In the genomic region with DNA sequence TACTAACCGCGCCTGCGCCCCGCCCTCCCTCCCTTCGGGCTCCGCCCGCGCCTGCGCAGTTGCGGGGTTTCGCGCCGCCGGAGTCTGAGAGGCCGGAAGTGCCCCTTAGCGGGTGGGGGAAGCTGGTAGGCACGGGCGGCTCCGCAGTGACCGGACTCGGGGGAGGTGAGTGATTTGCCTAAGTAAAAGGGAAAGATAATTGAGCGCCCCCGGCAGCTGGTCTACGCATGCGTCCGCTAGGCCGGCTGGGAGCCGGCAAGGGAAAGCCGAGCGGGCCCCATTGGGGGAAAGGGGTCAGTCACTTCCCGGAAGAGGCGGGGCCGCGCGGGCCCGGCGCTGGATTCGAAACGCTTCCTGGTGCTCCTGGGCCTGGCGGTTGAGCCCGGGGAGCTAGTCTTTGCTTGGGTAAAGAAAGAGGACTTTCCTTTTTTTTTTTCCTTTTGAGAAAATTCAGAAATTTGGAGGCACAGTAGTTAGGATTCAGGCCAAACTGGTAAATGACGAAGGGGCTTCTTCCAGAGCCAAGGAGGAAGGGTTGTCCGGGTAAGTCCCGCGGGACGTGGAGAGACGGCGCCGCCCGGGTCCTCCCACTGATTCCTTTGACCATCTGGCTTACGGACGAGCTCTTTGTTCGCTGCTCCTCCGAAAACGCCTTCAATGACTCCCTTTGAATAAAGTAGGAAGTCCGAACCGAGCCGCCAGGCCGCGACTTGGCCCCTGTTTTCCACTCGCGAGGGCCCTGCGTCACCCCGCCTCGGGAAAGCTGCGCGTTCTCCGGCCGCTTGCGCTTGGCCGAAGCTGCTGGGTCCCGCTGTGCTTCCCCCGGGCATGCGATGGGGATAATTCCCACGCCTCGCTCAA, we compare ENCODE assay signal across 8 cellular contexts. TPM values are rescaled to one million over a fixed set of nuclear protein-coding genes. Genes with fewer than 3 reads are reported as not detected.
DNase-seq lines count a peak whose midpoint lies in the region; ATAC-seq and TF ChIP-seq lines count a peak whose summit lies in the region.

A gene with protein sequence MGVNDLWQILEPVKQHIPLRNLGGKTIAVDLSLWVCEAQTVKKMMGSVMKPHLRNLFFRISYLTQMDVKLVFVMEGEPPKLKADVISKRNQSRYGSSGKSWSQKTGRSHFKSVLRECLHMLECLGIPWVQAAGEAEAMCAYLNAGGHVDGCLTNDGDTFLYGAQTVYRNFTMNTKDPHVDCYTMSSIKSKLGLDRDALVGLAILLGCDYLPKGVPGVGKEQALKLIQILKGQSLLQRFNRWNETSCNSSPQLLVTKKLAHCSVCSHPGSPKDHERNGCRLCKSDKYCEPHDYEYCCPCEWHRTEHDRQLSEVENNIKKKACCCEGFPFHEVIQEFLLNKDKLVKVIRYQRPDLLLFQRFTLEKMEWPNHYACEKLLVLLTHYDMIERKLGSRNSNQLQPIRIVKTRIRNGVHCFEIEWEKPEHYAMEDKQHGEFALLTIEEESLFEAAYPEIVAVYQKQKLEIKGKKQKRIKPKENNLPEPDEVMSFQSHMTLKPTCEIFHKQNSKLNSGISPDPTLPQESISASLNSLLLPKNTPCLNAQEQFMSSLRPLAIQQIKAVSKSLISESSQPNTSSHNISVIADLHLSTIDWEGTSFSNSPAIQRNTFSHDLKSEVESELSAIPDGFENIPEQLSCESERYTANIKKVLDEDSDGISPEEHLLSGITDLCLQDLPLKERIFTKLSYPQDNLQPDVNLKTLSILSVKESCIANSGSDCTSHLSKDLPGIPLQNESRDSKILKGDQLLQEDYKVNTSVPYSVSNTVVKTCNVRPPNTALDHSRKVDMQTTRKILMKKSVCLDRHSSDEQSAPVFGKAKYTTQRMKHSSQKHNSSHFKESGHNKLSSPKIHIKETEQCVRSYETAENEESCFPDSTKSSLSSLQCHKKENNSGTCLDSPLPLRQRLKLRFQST (plus strand): TSS at position 336 of the 861 bp plus-strand sequence. CDS start 5,806 bp downstream, outside the sequence.
A gene with protein sequence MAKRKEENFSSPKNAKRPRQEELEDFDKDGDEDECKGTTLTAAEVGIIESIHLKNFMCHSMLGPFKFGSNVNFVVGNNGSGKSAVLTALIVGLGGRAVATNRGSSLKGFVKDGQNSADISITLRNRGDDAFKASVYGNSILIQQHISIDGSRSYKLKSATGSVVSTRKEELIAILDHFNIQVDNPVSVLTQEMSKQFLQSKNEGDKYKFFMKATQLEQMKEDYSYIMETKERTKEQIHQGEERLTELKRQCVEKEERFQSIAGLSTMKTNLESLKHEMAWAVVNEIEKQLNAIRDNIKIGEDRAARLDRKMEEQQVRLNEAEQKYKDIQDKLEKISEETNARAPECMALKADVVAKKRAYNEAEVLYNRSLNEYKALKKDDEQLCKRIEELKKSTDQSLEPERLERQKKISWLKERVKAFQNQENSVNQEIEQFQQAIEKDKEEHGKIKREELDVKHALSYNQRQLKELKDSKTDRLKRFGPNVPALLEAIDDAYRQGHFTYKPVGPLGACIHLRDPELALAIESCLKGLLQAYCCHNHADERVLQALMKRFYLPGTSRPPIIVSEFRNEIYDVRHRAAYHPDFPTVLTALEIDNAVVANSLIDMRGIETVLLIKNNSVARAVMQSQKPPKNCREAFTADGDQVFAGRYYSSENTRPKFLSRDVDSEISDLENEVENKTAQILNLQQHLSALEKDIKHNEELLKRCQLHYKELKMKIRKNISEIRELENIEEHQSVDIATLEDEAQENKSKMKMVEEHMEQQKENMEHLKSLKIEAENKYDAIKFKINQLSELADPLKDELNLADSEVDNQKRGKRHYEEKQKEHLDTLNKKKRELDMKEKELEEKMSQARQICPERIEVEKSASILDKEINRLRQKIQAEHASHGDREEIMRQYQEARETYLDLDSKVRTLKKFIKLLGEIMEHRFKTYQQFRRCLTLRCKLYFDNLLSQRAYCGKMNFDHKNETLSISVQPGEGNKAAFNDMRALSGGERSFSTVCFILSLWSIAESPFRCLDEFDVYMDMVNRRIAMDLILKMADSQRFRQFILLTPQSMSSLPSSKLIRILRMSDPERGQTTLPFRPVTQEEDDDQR (minus strand): TSS at position 8 of the 861 bp plus-strand sequence. CDS start 7,864 bp downstream, outside the sequence.

- TF ChIP-seq POLR2A in GM19193 (IDR thresholded peaks at IDR 0.05; ENCODE audit: extremely low read depth, insufficient read depth, insufficient read length): peak; percentile 59

- DNase-seq in Ammon's horn (ENCODE audit: low spot score) (peak; percentile 86), NCI-H460 (ENCODE audit: extremely low read depth, low read depth) (peak; percentile 88), cerebellar cortex (ENCODE audit: low spot score) (peak; percentile 92), islet precursor cell (peak; percentile 96)
- DNase-seq in activated CD4-positive, CD25-positive, alpha-beta regulatory T cell treated with anti-CD3 and anti-CD28 coated beads, Interleukin-2, amount 50 U/mL, for 72 hours: peak; percentile 90
- DNase-seq in stimulated activated CD4-positive, alpha-beta T cell treated with anti-CD3 and anti-CD28 coated beads, Interleukin-12 subunit alpha, Interleukin-12 subunit beta, amount 100 ng/mL, for 4 hours: peak; percentile 91

- ATAC-seq in HG03432 (IDR thresholded peaks at IDR 0.05; ENCODE audit: unreplicated experiment): peak; percentile 76

RNA-seq across cellular contexts. Expression of the first gene that starts in this region (rescaled TPM):
- 17.5 and 20.1 TPM in 2 replicates for total RNA-seq in NCI-H460 (2014; rRNA removed; shearing (Covaris generic))
- 45.3 and 47.5 TPM in 2 replicates for polyA plus RNA-seq in NCI-H460 (2014; cell fraction: nucleus; rRNA removed)

RNA-seq across cellular contexts. Expression of the second gene that starts in this region (rescaled TPM):
- total RNA-seq in NCI-H460 (2014; rRNA removed; shearing (Covaris generic)): 30.2 and 37.5 TPM in 2 replicates
- 32.2 and 40.0 TPM in 2 replicates for polyA plus RNA-seq in NCI-H460 (2014; cell fraction: nucleus; rRNA removed)

Comparison
In these comparisons a context has a peak if more than half of its experiments do, and no peak if none do; other contexts are left out.
1. Peak in every context shown above with its lines: DNase-seq and ATAC-seq.